Comparison of ENCODE assay signal across 8 cellular contexts in genomic region chr3:179558742-179559364, GRCh38. TPM values are rescaled to one million over a fixed set of nuclear protein-coding genes. Genes with fewer than 3 reads are reported as not detected.
DNase-seq lines count a peak whose midpoint lies in the region; ATAC-seq, FAIRE-seq and TF ChIP-seq lines count a peak whose summit lies in the region.

No MANE protein-coding gene starts in this region.

- H3K9me1 ChIP-seq in endothelial cell of umbilical vein (replicated peaks; ENCODE audit: control insufficient read depth, extremely low read depth, insufficient read depth, low read length): no peaks in the 10 kb centered on the region

- in situ Hi-C loops in GM13977 (cut with MboI; ENCODE audit: low pct_unique_long_range_greater_than_20kb, low sequenced_read_pairs, unreplicated experiment): loop anchor here (10.0 to 25.0 kb wide), 2 partner anchors 114 to 547 kb away; no protein-coding TSS in a partner anchor

- DNase-seq in AG09319 (ENCODE audit: extremely low read depth, low read depth): peak; percentile 38
- DNase-seq in GM13977 (ENCODE audit: low spot score): peak; percentile 70
- peak; percentile 69 for DNase-seq in NCI-H2196 treated with DMSO at 0.1 percent for 48 hours (lab: John Stamatoyannopoulos, UW; ENCODE audit: unreplicated experiment)
- peak; percentile 75 for DNase-seq in activated CD4-positive, alpha-beta T cell treated with anti-CD3 and anti-CD28 coated beads for 36 hours
- DNase-seq in endothelial cell of umbilical vein (ENCODE audit: low read depth, low spot score): peak; percentile 84
- DNase-seq in mucosa of descending colon: peak in 2 of 3 donors; percentile 63 to 64
- DNase-seq in thyroid gland: peak; percentile 49 to 58
- no peak for DNase-seq in mesenteric fat pad (ENCODE audit: low spot score)

- POLR2A ChIA-PET in activated CD4-positive, alpha-beta T cell treated with anti-CD3 and anti-CD28 coated beads for 36 hours (lab: Charles Lee): interaction anchor here (0.6 kb wide), 1 partner anchor 242 kb away, joined by 4 read pairs; no protein-coding TSS in a partner anchor
- POLR2A ChIA-PET in endothelial cell of umbilical vein (lab: Charles Lee): no interaction called here

- ATAC-seq in activated CD4-positive, alpha-beta T cell treated with anti-CD3 and anti-CD28 coated beads for 36 hours: no peak
- no peak for ATAC-seq in mucosa of descending colon

- H3K27me3 ChIP-seq in endothelial cell of umbilical vein (ENCODE audit: control insufficient read depth in 2 of 2, insufficient read depth in 2 of 2, low read length in 2 of 2) (no peaks in the 10 kb centered on the region), thyroid gland (no peaks in the 10 kb centered on the region)

- H3K9me3 ChIP-seq in endothelial cell of umbilical vein (replicated peaks; ENCODE audit: control insufficient read depth, insufficient read depth, low read length) (no peaks in the 10 kb centered on the region), mucosa of descending colon (no peaks in the 10 kb centered on the region), thyroid gland (no peaks in the 10 kb centered on the region)

- peaks cover 3% of the 10 kb centered on the region for H3K4me1 Mint-ChIP-seq in activated CD4-positive, alpha-beta T cell treated with anti-CD3 and anti-CD28 coated beads for 36 hours

- dilution Hi-C loops in endothelial cell of umbilical vein (cut with MboI; ENCODE audit: extremely low pct_ligation_motif_present, low sequenced_read_pairs): no loop called here

- no peak overlapping the region for H2AFZ ChIP-seq in endothelial cell of umbilical vein (ENCODE audit: low read depth, low read length)

- no peak overlapping the region for H3K27ac Mint-ChIP-seq in activated CD4-positive, alpha-beta T cell treated with anti-CD3 and anti-CD28 coated beads for 36 hours

- peaks cover 5% of the 10 kb centered on the region for H3K79me2 ChIP-seq in endothelial cell of umbilical vein (ENCODE audit: control insufficient read depth, insufficient read depth, low read length)

- H3K9ac ChIP-seq in endothelial cell of umbilical vein (replicated peaks; ENCODE audit: extremely low read depth, insufficient read depth, low read length): no peak overlapping the region

- H3K4me2 ChIP-seq in endothelial cell of umbilical vein (ENCODE audit: insufficient read depth, low read length): no peak overlapping the region

- H3K9me3 Mint-ChIP-seq in activated CD4-positive, alpha-beta T cell treated with anti-CD3 and anti-CD28 coated beads for 36 hours (ENCODE audit: low read depth): no peaks in the 10 kb centered on the region

- no peak overlapping the region for H3K4me3 ChIP-seq in endothelial cell of umbilical vein (replicated peaks in 1 of 3; ENCODE audit: insufficient read depth in 1 of 3, low read depth in 1 of 3, low read length in 3 of 3)
- H3K4me3 ChIP-seq in mucosa of descending colon: no peak overlapping the region
- no peak overlapping the region for H3K4me3 ChIP-seq in thyroid gland (replicated peaks in 1 of 3)

- no peak overlapping the region for H3K4me3 Mint-ChIP-seq in activated CD4-positive, alpha-beta T cell treated with anti-CD3 and anti-CD28 coated beads for 36 hours

- 1 to 3% methylated on average over 3 of the region's 3 CpGs for WGBS in thyroid gland, 2 donors

- H4K20me1 ChIP-seq in endothelial cell of umbilical vein (replicated peaks; ENCODE audit: control insufficient read depth, extremely low read depth, insufficient read depth, low read length): no peaks in the 10 kb centered on the region

- intact Hi-C loops in activated CD4-positive, alpha-beta T cell treated with anti-CD3 and anti-CD28 coated beads for 36 hours (cut with DNase I, micrococcal nuclease): loop anchor here (1.0 to 2.0 kb wide), 4 partner anchors 112 to 454 kb away; no protein-coding TSS in a partner anchor
- intact Hi-C loops in endothelial cell of umbilical vein (cut with micrococcal nuclease): loop anchor here (1.0 to 2.0 kb wide), 7 partner anchors 32 to 544 kb away; partner anchors contain the start of gene GNB4
- intact Hi-C loops in mucosa of descending colon (cut with DNase I, micrococcal nuclease): loop anchor here in 1 of 2 donors (10.0 kb wide), 1 partner anchor 134 kb away; no protein-coding TSS in a partner anchor
- intact Hi-C loops in thyroid gland (cut with DNase I): loop anchor here (10.0 kb wide), 1 partner anchor 134 kb away; no protein-coding TSS in a partner anchor

- BruUV-seq in endothelial cell of umbilical vein (replicated peaks; lab: Mats Ljungman, UMichigan): no TSS peak

- peak; percentile 91 for TF ChIP-seq CTCF in AG09319 (IDR thresholded peaks at IDR 0.05; ENCODE audit: low read depth, low read length)
- peak; percentile 79 for TF ChIP-seq CTCF in GM13977 (IDR thresholded peaks at IDR 0.05; ENCODE audit: extremely low read depth, insufficient read depth, missing control alignments)
- peak; percentile 77 to 91 for TF ChIP-seq CTCF in endothelial cell of umbilical vein (IDR thresholded peaks at IDR 0.05; ENCODE audit: extremely low read depth in 1 of 2, insufficient read depth in 1 of 2, low read depth in 1 of 2, low read length in 2 of 2)
- peak; percentile 33 for TF ChIP-seq CTCF in mucosa of descending colon (IDR thresholded peaks at IDR 0.05)
- TF ChIP-seq CTCF in thyroid gland (IDR thresholded peaks at IDR 0.05): peak; percentile 14 to 80 (median 62)

- FAIRE-seq in endothelial cell of umbilical vein (lab: Jason Lieb, UNC): peak; percentile 91

- H3K27ac ChIP-seq in endothelial cell of umbilical vein (ENCODE audit: insufficient read depth, low read depth, low read length) (no peak overlapping the region), thyroid gland (no peak overlapping the region)

- no peaks in the 10 kb centered on the region for H3K36me3 Mint-ChIP-seq in activated CD4-positive, alpha-beta T cell treated with anti-CD3 and anti-CD28 coated beads for 36 hours (ENCODE audit: low read depth)

- CTCF ChIA-PET in activated CD4-positive, alpha-beta T cell treated with anti-CD3 and anti-CD28 coated beads for 36 hours (lab: Charles Lee): interaction anchor here (0.7 to 1.2 kb wide), 2 partner anchors 129 to 442 kb away, joined by 3 to 5 read pairs; no protein-coding TSS in a partner anchor
- CTCF ChIA-PET in endothelial cell of umbilical vein (lab: Charles Lee): interaction anchor here (1.0 to 2.8 kb wide), 6 partner anchors 82 to 237 kb away, joined by 3 to 57 read pairs (median 5); no protein-coding TSS in a partner anchor

- H3K4me1 ChIP-seq in endothelial cell of umbilical vein (ENCODE audit: control insufficient read depth, extremely low read depth, insufficient read depth, low read length) (peaks cover 2% of the 10 kb centered on the region), mucosa of descending colon (ENCODE audit: low read depth) (no peaks in the 10 kb centered on the region), thyroid gland (peaks cover 2 to 3% of the 10 kb centered on the region in 2 donors)

- H3K36me3 ChIP-seq in endothelial cell of umbilical vein (ENCODE audit: control insufficient read depth in 2 of 2, extremely low read depth in 1 of 2, insufficient read depth in 2 of 2, low read length in 2 of 2) (no peaks in the 10 kb centered on the region), mucosa of descending colon (ENCODE audit: low read depth) (no peaks in the 10 kb centered on the region), thyroid gland (no peaks in the 10 kb centered on the region)

- no peak for TF ChIP-seq POLR2A in endothelial cell of umbilical vein (IDR thresholded peaks at IDR 0.05; ENCODE audit: low read depth, low read length)
- no peak for TF ChIP-seq POLR2A in thyroid gland (IDR thresholded peaks at IDR 0.05)

- H3K27me3 Mint-ChIP-seq in activated CD4-positive, alpha-beta T cell treated with anti-CD3 and anti-CD28 coated beads for 36 hours: peaks cover 6% of the 10 kb centered on the region

RNA-seq across cellular contexts. Expression of gene ACTL6A, which starts 3.9 kb away (rescaled TPM):
- total RNA-seq in activated CD4-positive, alpha-beta T cell treated with anti-CD3 and anti-CD28 coated beads for 36 hours: 100 to 1,000 TPM in 1 of 2 experiments, 10 to 100 TPM in 1; 85.3 to 113 TPM
- total RNA-seq in endothelial cell of umbilical vein: 63.1 and 68.3 TPM in 2 replicates
- polyA plus RNA-seq in endothelial cell of umbilical vein: 55.1 and 96.2 TPM in 2 replicates
- polyA plus RNA-seq in endothelial cell of umbilical vein (2011; cell fraction: cytosol; rRNA removed): 62.0 and 82.6 TPM in 2 replicates
- polyA plus RNA-seq in endothelial cell of umbilical vein (2011; cell fraction: nucleus; rRNA removed): 65.4 and 105 TPM in 2 replicates
- 56.9 and 72.9 TPM in 2 replicates for polyA plus RNA-seq in endothelial cell of umbilical vein (2012)
- polyA minus RNA-seq in endothelial cell of umbilical vein: 49.1 and 51.6 TPM in 2 replicates
- 57.5 TPM for polyA minus RNA-seq in endothelial cell of umbilical vein (2011; cell fraction: cytosol; rRNA and poly(A)+ RNA removed)
- 22.0 and 39.5 TPM in 2 replicates for polyA minus RNA-seq in endothelial cell of umbilical vein (2011; cell fraction: nucleus; rRNA and poly(A)+ RNA removed)
- total RNA-seq in mucosa of descending colon: 10 to 100 TPM; 38.9 to 46.3 (median 40.7) TPM
- 10 to 100 TPM; 40.8 to 72.2 (median 49.8) TPM for total RNA-seq in thyroid gland
- 35.0 TPM for total RNA-seq in mesenteric fat pad

RNA-seq across cellular contexts. Expression of gene MRPL47, which starts 45.6 kb away (rescaled TPM):
- 10 to 100 TPM; 49.8 to 56.4 TPM for total RNA-seq in activated CD4-positive, alpha-beta T cell treated with anti-CD3 and anti-CD28 coated beads for 36 hours
- total RNA-seq in endothelial cell of umbilical vein: 47.0 and 51.2 TPM in 2 replicates
- polyA plus RNA-seq in endothelial cell of umbilical vein: 13.8 and 20.3 TPM in 2 replicates
- 43.7 and 47.8 TPM in 2 replicates for polyA plus RNA-seq in endothelial cell of umbilical vein (2011; cell fraction: cytosol; rRNA removed)
- 24.3 and 29.2 TPM in 2 replicates for polyA plus RNA-seq in endothelial cell of umbilical vein (2011; cell fraction: nucleus; rRNA removed)
- 45.1 and 66.1 TPM in 2 replicates for polyA plus RNA-seq in endothelial cell of umbilical vein (2012)
- 10.5 and 12.4 TPM in 2 replicates for polyA minus RNA-seq in endothelial cell of umbilical vein
- 15.6 TPM for polyA minus RNA-seq in endothelial cell of umbilical vein (2011; cell fraction: cytosol; rRNA and poly(A)+ RNA removed)
- 6.1 and 8.1 TPM in 2 replicates for polyA minus RNA-seq in endothelial cell of umbilical vein (2011; cell fraction: nucleus; rRNA and poly(A)+ RNA removed)
- total RNA-seq in mucosa of descending colon: 10 to 100 TPM; 26.1 to 36.8 (median 27.3) TPM
- total RNA-seq in thyroid gland: 10 to 100 TPM; 26.1 to 39.1 (median 32.1) TPM
- 34.6 TPM for total RNA-seq in mesenteric fat pad

RNA-seq across cellular contexts. Expression of gene NDUFB5, which starts 45.7 kb away (rescaled TPM):
- total RNA-seq in activated CD4-positive, alpha-beta T cell treated with anti-CD3 and anti-CD28 coated beads for 36 hours: 100 to 1,000 TPM; 105 to 110 TPM
- 68.3 and 74.9 TPM in 2 replicates for total RNA-seq in endothelial cell of umbilical vein
- 17.2 and 48.2 TPM in 2 replicates for polyA plus RNA-seq in endothelial cell of umbilical vein
- 35.9 and 38.9 TPM in 2 replicates for polyA plus RNA-seq in endothelial cell of umbilical vein (2011; cell fraction: cytosol; rRNA removed)
- polyA plus RNA-seq in endothelial cell of umbilical vein (2011; cell fraction: nucleus; rRNA removed): 26.9 and 38.7 TPM in 2 replicates
- polyA plus RNA-seq in endothelial cell of umbilical vein (2012): 71.0 and 76.6 TPM in 2 replicates
- polyA minus RNA-seq in endothelial cell of umbilical vein: 11.2 and 18.5 TPM in 2 replicates
- polyA minus RNA-seq in endothelial cell of umbilical vein (2011; cell fraction: cytosol; rRNA and poly(A)+ RNA removed): 37.4 TPM
- 6.3 and 13.2 TPM in 2 replicates for polyA minus RNA-seq in endothelial cell of umbilical vein (2011; cell fraction: nucleus; rRNA and poly(A)+ RNA removed)
- total RNA-seq in mucosa of descending colon: 100 to 1,000 TPM; 123 to 139 (median 138) TPM
- total RNA-seq in thyroid gland: 100 to 1,000 TPM; 111 to 149 (median 122) TPM
- 96.2 TPM for total RNA-seq in mesenteric fat pad

Comparison
In these comparisons a context has a peak if more than half of its experiments do, and no peak if none do; other contexts are left out.
1. CTCF ChIP-seq: peak in every context shown above with its lines; median percentile 91 in AG09319; 84 in endothelial cell of umbilical vein; 79 in GM13977; 62 in thyroid gland; 33 in mucosa of descending colon.